18 cellular contexts compared by ENCODE assay signal in the genomic region with DNA sequence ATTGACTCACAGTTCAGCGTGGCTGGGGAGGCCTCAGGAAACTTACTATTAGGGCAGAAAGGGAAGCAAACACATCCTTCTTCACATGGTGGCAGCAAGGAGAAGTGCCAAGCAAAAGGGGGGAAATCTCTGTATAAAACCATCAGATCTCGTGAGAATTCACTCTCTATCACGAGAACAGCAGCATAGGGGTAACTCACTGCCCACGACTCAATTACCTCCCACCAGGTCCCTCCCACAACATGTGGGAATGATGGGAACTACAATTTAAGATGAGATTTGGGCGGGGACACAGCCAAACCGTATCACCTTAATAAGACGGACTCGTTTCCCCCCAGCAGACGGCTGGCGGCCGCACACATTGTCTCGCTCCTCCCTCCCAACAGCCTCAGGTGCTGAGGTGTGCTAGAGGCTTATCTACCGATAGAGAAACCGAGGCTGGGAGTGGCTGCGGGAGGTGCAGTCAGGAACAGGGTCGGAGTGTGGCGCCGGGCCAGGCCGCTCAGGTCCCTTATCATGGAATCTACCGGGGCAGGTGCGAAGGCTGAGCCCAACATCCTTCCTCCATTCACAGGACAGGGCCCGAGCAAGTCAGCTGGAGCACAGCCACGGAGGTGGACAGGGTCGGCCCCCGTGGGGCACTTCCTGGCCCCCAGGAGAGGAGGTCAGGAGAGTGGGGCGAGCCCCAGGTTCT. TPM values are rescaled to one million over a fixed set of nuclear protein-coding genes. Genes with fewer than 3 reads are reported as not detected.
"Had no signal": no experiment of that assay in that cellular context is flagged by ENCODE, and none has a peak within 500 bp of the region (broad histone marks: within the 10 kb centered on the region; RNA-seq: fewer than 3 reads in every experiment).

No MANE protein-coding gene starts in this region.

- H3K9me3 Mint-ChIP-seq: activated CD4-positive, alpha-beta memory T cell treated with anti-CD3 and anti-CD28 coated beads for 36 hours; activated T-cell treated with anti-CD3 and anti-CD28 coated beads, Interleukin-2, amount 50 U/mL, for 4 hours; naive thymus-derived CD4-positive, alpha-beta T cell; stimulated activated naive CD8-positive, alpha-beta T cell treated with anti-CD3 and anti-CD28 coated beads, Interleukin-15, Interleukin-2, amounts not matched to agents 100 ng/mL and 50 ng/mL, for 24 hours had no signal

- H3K27ac Mint-ChIP-seq: activated CD4-positive, alpha-beta memory T cell treated with anti-CD3 and anti-CD28 coated beads for 36 hours; naive thymus-derived CD4-positive, alpha-beta T cell; stimulated activated naive CD8-positive, alpha-beta T cell treated with anti-CD3 and anti-CD28 coated beads, Interleukin-15, Interleukin-2, amounts not matched to agents 100 ng/mL and 50 ng/mL, for 24 hours had no signal

- H3K36me3 ChIP-seq: gastroesophageal sphincter had no signal

- DNase-seq: activated CD4-positive, alpha-beta memory T cell treated with anti-CD3 and anti-CD28 coated beads for 36 hours; activated CD4-positive, alpha-beta T cell treated with anti-CD3 and anti-CD28 coated beads for 1 hour; activated naive CD4-positive, alpha-beta T cell treated with Interleukin-2 at 50 U/mL for 16 hours; activated T-cell treated with anti-CD3 and anti-CD28 coated beads, Interleukin-2, amount 50 U/mL, for 4 hours; naive thymus-derived CD4-positive, alpha-beta T cell; T1000 had no signal

- ATAC-seq: activated T-cell treated with anti-CD3 and anti-CD28 coated beads, Interleukin-2, amount 50 U/mL, for 4 hours; gastroesophageal sphincter; left lobe of liver; mucosa of descending colon; naive thymus-derived CD4-positive, alpha-beta T cell had no signal

- H3K4me1 ChIP-seq: gastroesophageal sphincter had no signal

- H3K4me1 Mint-ChIP-seq: naive thymus-derived CD4-positive, alpha-beta T cell had no signal

- H3K4me3 ChIP-seq: dorsolateral prefrontal cortex, gastroesophageal sphincter, mucosa of descending colon, skin epidermis had no signal

- H3K36me3 Mint-ChIP-seq: activated CD4-positive, alpha-beta memory T cell treated with anti-CD3 and anti-CD28 coated beads for 36 hours; naive thymus-derived CD4-positive, alpha-beta T cell had no signal

- FAIRE-seq: endometrium, islet of Langerhans had no signal

- H3K27me3 Mint-ChIP-seq: activated CD4-positive, alpha-beta memory T cell treated with anti-CD3 and anti-CD28 coated beads for 36 hours; stimulated activated naive CD8-positive, alpha-beta T cell treated with anti-CD3 and anti-CD28 coated beads, Interleukin-15, Interleukin-2, amounts not matched to agents 100 ng/mL and 50 ng/mL, for 24 hours had no signal

- H3K9me3 ChIP-seq: gastroesophageal sphincter, mucosa of descending colon had no signal

- H3K27ac ChIP-seq: dorsolateral prefrontal cortex, gastroesophageal sphincter, skin epidermis had no signal

- H3K4me3 Mint-ChIP-seq: activated CD4-positive, alpha-beta memory T cell treated with anti-CD3 and anti-CD28 coated beads for 36 hours; activated T-cell treated with anti-CD3 and anti-CD28 coated beads, Interleukin-2, amount 50 U/mL, for 4 hours; naive thymus-derived CD4-positive, alpha-beta T cell; stimulated activated naive CD8-positive, alpha-beta T cell treated with anti-CD3 and anti-CD28 coated beads, Interleukin-15, Interleukin-2, amounts not matched to agents 100 ng/mL and 50 ng/mL, for 24 hours had no signal

RNA-seq across cellular contexts. Expression of a gene that starts 4.9 kb away (rescaled TPM):
- total RNA-seq: left lobe of liver had no signal
- polyA plus RNA-seq: naive thymus-derived CD4-positive, alpha-beta T cell had no signal

RNA-seq across cellular contexts. Expression of a gene that starts 8.2 kb away (rescaled TPM):
- total RNA-seq: gastroesophageal sphincter, left lobe of liver, temporal lobe had no signal

RNA-seq across cellular contexts. Expression of a gene that starts 26.9 kb away (rescaled TPM):
- total RNA-seq: activated CD4-positive, alpha-beta memory T cell treated with anti-CD3 and anti-CD28 coated beads for 36 hours; activated T-cell treated with anti-CD3 and anti-CD28 coated beads, Interleukin-2, amount 50 U/mL, for 4 hours; dorsolateral prefrontal cortex; gastroesophageal sphincter; left lobe of liver; mucosa of descending colon; naive thymus-derived CD4-positive, alpha-beta T cell; temporal lobe; ureter had no signal
- polyA plus RNA-seq: adipose tissue; esophagus; naive thymus-derived CD4-positive, alpha-beta T cell had no signal

RNA-seq across cellular contexts. Expression of a gene that starts 32.8 kb away (rescaled TPM):
- total RNA-seq: temporal lobe had no signal
- polyA plus RNA-seq: naive thymus-derived CD4-positive, alpha-beta T cell had no signal

RNA-seq across cellular contexts. Expression of a gene that starts 37.8 kb away (rescaled TPM):
- total RNA-seq: activated CD4-positive, alpha-beta memory T cell treated with anti-CD3 and anti-CD28 coated beads for 36 hours; gastroesophageal sphincter; left lobe of liver; mucosa of descending colon; ureter had no signal
- polyA plus RNA-seq: adipose tissue; esophagus; naive thymus-derived CD4-positive, alpha-beta T cell had no signal
